Comparison of ENCODE assay signal across 1 cellular context in the genomic region with DNA sequence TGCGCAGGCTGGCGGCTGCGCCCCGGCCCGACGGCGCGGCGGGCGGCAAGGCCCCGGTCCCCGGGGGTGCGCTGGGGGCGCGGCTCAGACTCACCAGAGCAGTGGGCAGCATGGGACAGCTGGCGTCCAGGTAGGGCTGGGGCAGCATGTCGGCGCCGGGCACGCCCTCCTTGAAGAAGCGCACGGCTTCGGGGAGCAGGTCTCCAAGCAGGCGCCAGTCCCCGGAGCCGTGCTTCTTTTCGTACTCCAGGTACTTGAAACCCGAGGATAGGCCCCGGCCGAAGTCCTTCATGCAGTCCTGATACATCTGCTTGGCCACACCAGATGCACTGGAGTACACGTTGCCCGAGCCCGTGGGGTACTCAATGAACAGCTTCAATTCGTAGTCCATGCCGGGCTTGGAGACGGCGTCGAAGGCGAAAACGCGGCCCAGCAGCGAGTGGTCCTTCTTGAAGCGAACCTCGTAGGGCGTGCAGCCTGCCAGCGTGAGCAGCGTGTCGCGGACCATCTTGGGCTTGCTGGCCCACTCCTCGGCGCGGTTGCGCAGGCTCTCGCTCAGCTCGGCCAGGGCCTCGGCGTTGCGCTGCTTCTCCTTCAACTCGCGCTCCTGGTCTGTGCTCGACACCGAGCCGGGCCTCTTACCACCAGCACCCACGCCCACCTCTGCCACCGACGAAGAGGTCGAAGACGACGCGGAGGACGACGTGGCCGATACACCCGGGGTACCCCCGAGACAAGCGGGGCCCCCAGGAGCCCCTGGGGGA.
A peak's percentile ranks its signal among the peaks of the same experiment; 100 is the strongest.
TF ChIP-seq lines count a peak whose summit lies in the region.

No MANE protein-coding gene starts in this region.

TF ChIP-seq in WTC11, 78 proteins besides CTCF, POLR2A, EP300 and RAD21 (continued from another document):
- TF ChIP-seq, protein P1, sequence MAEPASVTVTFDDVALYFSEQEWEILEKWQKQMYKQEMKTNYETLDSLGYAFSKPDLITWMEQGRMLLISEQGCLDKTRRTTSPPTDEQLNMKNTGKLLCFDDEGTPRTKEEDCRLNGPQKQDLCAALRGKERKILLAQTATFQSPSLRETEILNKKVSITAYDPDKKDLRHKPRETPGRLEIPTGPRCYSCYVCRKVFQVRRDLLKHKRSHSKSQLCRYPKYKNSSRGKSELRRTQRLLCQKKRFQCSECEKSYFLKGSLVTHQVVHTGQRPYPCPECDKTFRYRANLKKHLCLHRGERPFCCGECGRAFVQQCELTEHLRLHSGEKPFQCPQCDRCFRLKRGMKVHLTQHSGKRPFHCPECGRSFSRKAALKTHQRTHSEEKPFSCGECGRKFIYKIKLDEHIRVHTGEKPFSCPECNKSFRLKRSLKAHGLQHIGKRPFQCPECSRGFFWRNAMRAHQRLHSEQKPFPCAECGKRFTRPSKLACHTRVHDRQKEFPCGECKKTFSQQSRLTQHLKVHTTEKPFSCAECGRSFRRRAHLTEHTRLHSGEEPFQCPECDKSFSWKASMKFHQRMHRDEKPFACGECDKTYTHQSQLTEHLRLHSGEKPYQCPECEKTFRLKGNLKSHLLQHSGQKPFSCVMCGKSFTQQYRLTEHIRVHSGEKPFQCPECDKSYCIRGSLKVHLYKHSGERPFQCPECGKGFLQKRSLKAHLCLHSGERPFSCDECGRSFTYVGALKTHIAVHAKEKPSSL (CRISPR knock-in tag; conservative IDR thresholded peaks at IDR 0.05) = no peak
- TF ChIP-seq FOXJ3 (CRISPR knock-in tag; IDR thresholded peaks at IDR 0.05; ENCODE audit: borderline replicate concordance) = no peak
- no peak for TF ChIP-seq CBFB (CRISPR knock-in tag; IDR thresholded peaks at IDR 0.05; ENCODE audit: low read depth)
- TF ChIP-seq NFATC4 (CRISPR knock-in tag; IDR thresholded peaks at IDR 0.05) = no peak
- TF ChIP-seq, protein P2, sequence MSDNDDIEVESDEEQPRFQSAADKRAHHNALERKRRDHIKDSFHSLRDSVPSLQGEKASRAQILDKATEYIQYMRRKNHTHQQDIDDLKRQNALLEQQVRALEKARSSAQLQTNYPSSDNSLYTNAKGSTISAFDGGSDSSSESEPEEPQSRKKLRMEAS (CRISPR knock-in tag; IDR thresholded peaks at IDR 0.05) = peak; percentile 58
- TF ChIP-seq MYBL2 (CRISPR knock-in tag; IDR thresholded peaks at IDR 0.05) = no peak
- TF ChIP-seq CREM (CRISPR knock-in tag; IDR thresholded peaks at IDR 0.05) = no peak
- TF ChIP-seq NFYB (CRISPR knock-in tag; conservative IDR thresholded peaks at IDR 0.05; ENCODE audit: low read depth) = no peak; the same call in 1 of the 2 replicates
- TF ChIP-seq HMGA2 (CRISPR knock-in tag; IDR thresholded peaks at IDR 0.05) = no peak
- TF ChIP-seq, protein P3, sequence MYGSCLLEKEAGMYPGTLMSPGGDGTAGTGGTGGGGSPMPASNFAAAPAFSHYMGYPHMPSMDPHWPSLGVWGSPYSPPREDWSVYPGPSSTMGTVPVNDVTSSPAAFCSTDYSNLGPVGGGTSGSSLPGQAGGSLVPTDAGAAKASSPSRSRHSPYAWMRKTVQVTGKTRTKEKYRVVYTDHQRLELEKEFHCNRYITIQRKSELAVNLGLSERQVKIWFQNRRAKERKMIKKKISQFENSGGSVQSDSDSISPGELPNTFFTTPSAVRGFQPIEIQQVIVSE (CRISPR knock-in tag; IDR thresholded peaks at IDR 0.05; ENCODE audit: borderline replicate concordance) = no peak
- TF ChIP-seq, protein P4, sequence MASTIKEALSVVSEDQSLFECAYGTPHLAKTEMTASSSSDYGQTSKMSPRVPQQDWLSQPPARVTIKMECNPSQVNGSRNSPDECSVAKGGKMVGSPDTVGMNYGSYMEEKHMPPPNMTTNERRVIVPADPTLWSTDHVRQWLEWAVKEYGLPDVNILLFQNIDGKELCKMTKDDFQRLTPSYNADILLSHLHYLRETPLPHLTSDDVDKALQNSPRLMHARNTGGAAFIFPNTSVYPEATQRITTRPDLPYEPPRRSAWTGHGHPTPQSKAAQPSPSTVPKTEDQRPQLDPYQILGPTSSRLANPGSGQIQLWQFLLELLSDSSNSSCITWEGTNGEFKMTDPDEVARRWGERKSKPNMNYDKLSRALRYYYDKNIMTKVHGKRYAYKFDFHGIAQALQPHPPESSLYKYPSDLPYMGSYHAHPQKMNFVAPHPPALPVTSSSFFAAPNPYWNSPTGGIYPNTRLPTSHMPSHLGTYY (CRISPR knock-in tag; IDR thresholded peaks at IDR 0.05) = no peak
- no peak for TF ChIP-seq ATF1 (CRISPR knock-in tag; IDR thresholded peaks at IDR 0.05)
- TF ChIP-seq, protein P5, sequence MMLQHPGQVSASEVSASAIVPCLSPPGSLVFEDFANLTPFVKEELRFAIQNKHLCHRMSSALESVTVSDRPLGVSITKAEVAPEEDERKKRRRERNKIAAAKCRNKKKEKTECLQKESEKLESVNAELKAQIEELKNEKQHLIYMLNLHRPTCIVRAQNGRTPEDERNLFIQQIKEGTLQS (CRISPR knock-in tag; conservative IDR thresholded peaks at IDR 0.05) = 0 out of 2 replicates have a peak, but pooled peaks have one; percentile 52
- TF ChIP-seq, protein P6, sequence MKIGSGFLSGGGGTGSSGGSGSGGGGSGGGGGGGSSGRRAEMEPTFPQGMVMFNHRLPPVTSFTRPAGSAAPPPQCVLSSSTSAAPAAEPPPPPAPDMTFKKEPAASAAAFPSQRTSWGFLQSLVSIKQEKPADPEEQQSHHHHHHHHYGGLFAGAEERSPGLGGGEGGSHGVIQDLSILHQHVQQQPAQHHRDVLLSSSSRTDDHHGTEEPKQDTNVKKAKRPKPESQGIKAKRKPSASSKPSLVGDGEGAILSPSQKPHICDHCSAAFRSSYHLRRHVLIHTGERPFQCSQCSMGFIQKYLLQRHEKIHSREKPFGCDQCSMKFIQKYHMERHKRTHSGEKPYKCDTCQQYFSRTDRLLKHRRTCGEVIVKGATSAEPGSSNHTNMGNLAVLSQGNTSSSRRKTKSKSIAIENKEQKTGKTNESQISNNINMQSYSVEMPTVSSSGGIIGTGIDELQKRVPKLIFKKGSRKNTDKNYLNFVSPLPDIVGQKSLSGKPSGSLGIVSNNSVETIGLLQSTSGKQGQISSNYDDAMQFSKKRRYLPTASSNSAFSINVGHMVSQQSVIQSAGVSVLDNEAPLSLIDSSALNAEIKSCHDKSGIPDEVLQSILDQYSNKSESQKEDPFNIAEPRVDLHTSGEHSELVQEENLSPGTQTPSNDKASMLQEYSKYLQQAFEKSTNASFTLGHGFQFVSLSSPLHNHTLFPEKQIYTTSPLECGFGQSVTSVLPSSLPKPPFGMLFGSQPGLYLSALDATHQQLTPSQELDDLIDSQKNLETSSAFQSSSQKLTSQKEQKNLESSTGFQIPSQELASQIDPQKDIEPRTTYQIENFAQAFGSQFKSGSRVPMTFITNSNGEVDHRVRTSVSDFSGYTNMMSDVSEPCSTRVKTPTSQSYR (CRISPR knock-in tag; IDR thresholded peaks at IDR 0.05) = 0 out of 2 replicates have a peak, but pooled peaks have one; percentile 67
- TF ChIP-seq, protein P7, sequence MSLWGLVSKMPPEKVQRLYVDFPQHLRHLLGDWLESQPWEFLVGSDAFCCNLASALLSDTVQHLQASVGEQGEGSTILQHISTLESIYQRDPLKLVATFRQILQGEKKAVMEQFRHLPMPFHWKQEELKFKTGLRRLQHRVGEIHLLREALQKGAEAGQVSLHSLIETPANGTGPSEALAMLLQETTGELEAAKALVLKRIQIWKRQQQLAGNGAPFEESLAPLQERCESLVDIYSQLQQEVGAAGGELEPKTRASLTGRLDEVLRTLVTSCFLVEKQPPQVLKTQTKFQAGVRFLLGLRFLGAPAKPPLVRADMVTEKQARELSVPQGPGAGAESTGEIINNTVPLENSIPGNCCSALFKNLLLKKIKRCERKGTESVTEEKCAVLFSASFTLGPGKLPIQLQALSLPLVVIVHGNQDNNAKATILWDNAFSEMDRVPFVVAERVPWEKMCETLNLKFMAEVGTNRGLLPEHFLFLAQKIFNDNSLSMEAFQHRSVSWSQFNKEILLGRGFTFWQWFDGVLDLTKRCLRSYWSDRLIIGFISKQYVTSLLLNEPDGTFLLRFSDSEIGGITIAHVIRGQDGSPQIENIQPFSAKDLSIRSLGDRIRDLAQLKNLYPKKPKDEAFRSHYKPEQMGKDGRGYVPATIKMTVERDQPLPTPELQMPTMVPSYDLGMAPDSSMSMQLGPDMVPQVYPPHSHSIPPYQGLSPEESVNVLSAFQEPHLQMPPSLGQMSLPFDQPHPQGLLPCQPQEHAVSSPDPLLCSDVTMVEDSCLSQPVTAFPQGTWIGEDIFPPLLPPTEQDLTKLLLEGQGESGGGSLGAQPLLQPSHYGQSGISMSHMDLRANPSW (CRISPR knock-in tag; conservative IDR thresholded peaks at IDR 0.05; ENCODE audit: low read depth) = no peak
- TF ChIP-seq, protein P8, sequence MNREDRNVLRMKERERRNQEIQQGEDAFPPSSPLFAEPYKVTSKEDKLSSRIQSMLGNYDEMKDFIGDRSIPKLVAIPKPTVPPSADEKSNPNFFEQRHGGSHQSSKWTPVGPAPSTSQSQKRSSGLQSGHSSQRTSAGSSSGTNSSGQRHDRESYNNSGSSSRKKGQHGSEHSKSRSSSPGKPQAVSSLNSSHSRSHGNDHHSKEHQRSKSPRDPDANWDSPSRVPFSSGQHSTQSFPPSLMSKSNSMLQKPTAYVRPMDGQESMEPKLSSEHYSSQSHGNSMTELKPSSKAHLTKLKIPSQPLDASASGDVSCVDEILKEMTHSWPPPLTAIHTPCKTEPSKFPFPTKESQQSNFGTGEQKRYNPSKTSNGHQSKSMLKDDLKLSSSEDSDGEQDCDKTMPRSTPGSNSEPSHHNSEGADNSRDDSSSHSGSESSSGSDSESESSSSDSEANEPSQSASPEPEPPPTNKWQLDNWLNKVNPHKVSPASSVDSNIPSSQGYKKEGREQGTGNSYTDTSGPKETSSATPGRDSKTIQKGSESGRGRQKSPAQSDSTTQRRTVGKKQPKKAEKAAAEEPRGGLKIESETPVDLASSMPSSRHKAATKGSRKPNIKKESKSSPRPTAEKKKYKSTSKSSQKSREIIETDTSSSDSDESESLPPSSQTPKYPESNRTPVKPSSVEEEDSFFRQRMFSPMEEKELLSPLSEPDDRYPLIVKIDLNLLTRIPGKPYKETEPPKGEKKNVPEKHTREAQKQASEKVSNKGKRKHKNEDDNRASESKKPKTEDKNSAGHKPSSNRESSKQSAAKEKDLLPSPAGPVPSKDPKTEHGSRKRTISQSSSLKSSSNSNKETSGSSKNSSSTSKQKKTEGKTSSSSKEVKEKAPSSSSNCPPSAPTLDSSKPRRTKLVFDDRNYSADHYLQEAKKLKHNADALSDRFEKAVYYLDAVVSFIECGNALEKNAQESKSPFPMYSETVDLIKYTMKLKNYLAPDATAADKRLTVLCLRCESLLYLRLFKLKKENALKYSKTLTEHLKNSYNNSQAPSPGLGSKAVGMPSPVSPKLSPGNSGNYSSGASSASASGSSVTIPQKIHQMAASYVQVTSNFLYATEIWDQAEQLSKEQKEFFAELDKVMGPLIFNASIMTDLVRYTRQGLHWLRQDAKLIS (CRISPR knock-in tag; IDR thresholded peaks at IDR 0.05; ENCODE audit: borderline replicate concordance) = peak; percentile 25; the same call in 1 of the 2 replicates
- TF ChIP-seq ZBTB21 (CRISPR knock-in tag; IDR thresholded peaks at IDR 0.05; ENCODE audit: borderline replicate concordance) = 0 out of 2 replicates have a peak, but pooled peaks have one; percentile 47
- 0 out of 2 replicates have a peak, but pooled peaks have one; percentile 15 for TF ChIP-seq ZNF423 (CRISPR knock-in tag; IDR thresholded peaks at IDR 0.05)
- TF ChIP-seq, protein P9, sequence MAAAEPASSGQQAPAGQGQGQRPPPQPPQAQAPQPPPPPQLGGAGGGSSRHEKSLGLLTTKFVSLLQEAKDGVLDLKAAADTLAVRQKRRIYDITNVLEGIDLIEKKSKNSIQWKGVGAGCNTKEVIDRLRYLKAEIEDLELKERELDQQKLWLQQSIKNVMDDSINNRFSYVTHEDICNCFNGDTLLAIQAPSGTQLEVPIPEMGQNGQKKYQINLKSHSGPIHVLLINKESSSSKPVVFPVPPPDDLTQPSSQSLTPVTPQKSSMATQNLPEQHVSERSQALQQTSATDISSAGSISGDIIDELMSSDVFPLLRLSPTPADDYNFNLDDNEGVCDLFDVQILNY (CRISPR knock-in tag; IDR thresholded peaks at IDR 0.05) = no peak; the same call in 1 of the 2 replicates
- TF ChIP-seq JAZF1 (CRISPR knock-in tag; IDR thresholded peaks at IDR 0.05) = no peak
- TF ChIP-seq, protein P10, sequence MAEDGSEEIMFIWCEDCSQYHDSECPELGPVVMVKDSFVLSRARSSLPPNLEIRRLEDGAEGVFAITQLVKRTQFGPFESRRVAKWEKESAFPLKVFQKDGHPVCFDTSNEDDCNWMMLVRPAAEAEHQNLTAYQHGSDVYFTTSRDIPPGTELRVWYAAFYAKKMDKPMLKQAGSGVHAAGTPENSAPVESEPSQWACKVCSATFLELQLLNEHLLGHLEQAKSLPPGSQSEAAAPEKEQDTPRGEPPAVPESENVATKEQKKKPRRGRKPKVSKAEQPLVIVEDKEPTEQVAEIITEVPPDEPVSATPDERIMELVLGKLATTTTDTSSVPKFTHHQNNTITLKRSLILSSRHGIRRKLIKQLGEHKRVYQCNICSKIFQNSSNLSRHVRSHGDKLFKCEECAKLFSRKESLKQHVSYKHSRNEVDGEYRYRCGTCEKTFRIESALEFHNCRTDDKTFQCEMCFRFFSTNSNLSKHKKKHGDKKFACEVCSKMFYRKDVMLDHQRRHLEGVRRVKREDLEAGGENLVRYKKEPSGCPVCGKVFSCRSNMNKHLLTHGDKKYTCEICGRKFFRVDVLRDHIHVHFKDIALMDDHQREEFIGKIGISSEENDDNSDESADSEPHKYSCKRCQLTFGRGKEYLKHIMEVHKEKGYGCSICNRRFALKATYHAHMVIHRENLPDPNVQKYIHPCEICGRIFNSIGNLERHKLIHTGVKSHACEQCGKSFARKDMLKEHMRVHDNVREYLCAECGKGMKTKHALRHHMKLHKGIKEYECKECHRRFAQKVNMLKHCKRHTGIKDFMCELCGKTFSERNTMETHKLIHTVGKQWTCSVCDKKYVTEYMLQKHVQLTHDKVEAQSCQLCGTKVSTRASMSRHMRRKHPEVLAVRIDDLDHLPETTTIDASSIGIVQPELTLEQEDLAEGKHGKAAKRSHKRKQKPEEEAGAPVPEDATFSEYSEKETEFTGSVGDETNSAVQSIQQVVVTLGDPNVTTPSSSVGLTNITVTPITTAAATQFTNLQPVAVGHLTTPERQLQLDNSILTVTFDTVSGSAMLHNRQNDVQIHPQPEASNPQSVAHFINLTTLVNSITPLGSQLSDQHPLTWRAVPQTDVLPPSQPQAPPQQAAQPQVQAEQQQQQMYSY (CRISPR knock-in tag; IDR thresholded peaks at IDR 0.05) = no peak
- TF ChIP-seq, protein P11, sequence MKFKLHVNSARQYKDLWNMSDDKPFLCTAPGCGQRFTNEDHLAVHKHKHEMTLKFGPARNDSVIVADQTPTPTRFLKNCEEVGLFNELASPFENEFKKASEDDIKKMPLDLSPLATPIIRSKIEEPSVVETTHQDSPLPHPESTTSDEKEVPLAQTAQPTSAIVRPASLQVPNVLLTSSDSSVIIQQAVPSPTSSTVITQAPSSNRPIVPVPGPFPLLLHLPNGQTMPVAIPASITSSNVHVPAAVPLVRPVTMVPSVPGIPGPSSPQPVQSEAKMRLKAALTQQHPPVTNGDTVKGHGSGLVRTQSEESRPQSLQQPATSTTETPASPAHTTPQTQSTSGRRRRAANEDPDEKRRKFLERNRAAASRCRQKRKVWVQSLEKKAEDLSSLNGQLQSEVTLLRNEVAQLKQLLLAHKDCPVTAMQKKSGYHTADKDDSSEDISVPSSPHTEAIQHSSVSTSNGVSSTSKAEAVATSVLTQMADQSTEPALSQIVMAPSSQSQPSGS (CRISPR knock-in tag; IDR thresholded peaks at IDR 0.05; ENCODE audit: borderline replicate concordance, low read depth) = no peak
- TF ChIP-seq, protein P12, sequence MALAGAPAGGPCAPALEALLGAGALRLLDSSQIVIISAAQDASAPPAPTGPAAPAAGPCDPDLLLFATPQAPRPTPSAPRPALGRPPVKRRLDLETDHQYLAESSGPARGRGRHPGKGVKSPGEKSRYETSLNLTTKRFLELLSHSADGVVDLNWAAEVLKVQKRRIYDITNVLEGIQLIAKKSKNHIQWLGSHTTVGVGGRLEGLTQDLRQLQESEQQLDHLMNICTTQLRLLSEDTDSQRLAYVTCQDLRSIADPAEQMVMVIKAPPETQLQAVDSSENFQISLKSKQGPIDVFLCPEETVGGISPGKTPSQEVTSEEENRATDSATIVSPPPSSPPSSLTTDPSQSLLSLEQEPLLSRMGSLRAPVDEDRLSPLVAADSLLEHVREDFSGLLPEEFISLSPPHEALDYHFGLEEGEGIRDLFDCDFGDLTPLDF (CRISPR knock-in tag; IDR thresholded peaks at IDR 0.05) = no peak
- TF ChIP-seq FOXP1 (CRISPR knock-in tag; IDR thresholded peaks at IDR 0.05; ENCODE audit: borderline replicate concordance) = no peak
- TF ChIP-seq JUN (CRISPR knock-in tag; IDR thresholded peaks at IDR 0.05) = no peak
